Comparison of ENCODE assay signal across 18 cellular contexts in genomic region chr9:111067472-111067871, GRCh38. TPM values are rescaled to one million over a fixed set of nuclear protein-coding genes. Genes with fewer than 3 reads are reported as not detected.
DNase-seq lines count a peak whose midpoint lies in the region; ATAC-seq and TF ChIP-seq lines count a peak whose summit lies in the region.
"Had no signal": no experiment of that assay in that cellular context is flagged by ENCODE, and none has a peak within 500 bp of the region (broad histone marks: within the 10 kb centered on the region; RNA-seq: fewer than 3 reads in every experiment).

No MANE protein-coding gene starts in this region.

- H3K9ac ChIP-seq in SK-N-MC (ENCODE audit: insufficient read length) = peak overlapping the region; percentile 54
- H3K9ac ChIP-seq: parathyroid adenoma had no signal

- H3K4me1 ChIP-seq in BE2C (peaks cover 35% of the 10 kb centered on the region), left ventricle myocardium inferior (no peaks in the 10 kb centered on the region), gastrocnemius medialis (no peaks in the 10 kb centered on the region)
- H3K4me1 ChIP-seq: body of pancreas, Caco-2, parathyroid adenoma had no signal

- DNase-seq in BE2C = no peak
- DNase-seq in SK-N-MC (ENCODE audit: low read depth, low spot score) = no peak
- no peak for DNase-seq in left ventricle myocardium inferior
- DNase-seq in gastrocnemius medialis = no peak
- no peak for DNase-seq in SW 1271 (lab: John Stamatoyannopoulos, UW)
- no peak for DNase-seq in activated T-cell treated with anti-CD3 and anti-CD28 coated beads, Interleukin-2, amount 50 U/mL, for 72 hours
- DNase-seq in NCI-H2081 treated with DMSO at 0.1 percent for 48 hours (lab: John Stamatoyannopoulos, UW) = no peak
- DNase-seq: activated CD4-positive, alpha-beta T cell treated with anti-CD3 and anti-CD28 coated beads for 48 hours; activated naive CD4-positive, alpha-beta T cell treated with anti-CD3 and anti-CD28 coated beads, Interleukin-2, amount 50 U/mL, for 16 hours; Caco-2; kidney glomerular epithelial cell; NCI-H1436; SHP77 treated with DMSO at 0.1 percent for 48 hours had no signal

- H3K27me3 ChIP-seq in BE2C (no peaks in the 10 kb centered on the region), left ventricle myocardium inferior (ENCODE audit: low read depth) (peaks cover 13% of the 10 kb centered on the region), gastrocnemius medialis (no peaks in the 10 kb centered on the region)
- H3K27me3 ChIP-seq: body of pancreas had no signal

- H3K27me3 Mint-ChIP-seq in activated T-cell treated with anti-CD3 and anti-CD28 coated beads, Interleukin-2, amount 50 U/mL, for 72 hours (ENCODE audit: low read depth) = no peaks in the 10 kb centered on the region

- ATAC-seq in gastrocnemius medialis = no peak
- no peak for ATAC-seq in activated T-cell treated with anti-CD3 and anti-CD28 coated beads, Interleukin-2, amount 50 U/mL, for 72 hours (replicated peaks in 1 of 2)
- ATAC-seq in HG03039 (IDR thresholded peaks at IDR 0.05; ENCODE audit: unreplicated experiment) = no peak
- ATAC-seq: body of pancreas had no signal

- intact Hi-C loops in left ventricle myocardium inferior (cut with micrococcal nuclease) (no loop called here), gastrocnemius medialis (cut with DNase I; ENCODE audit: low total_unique reads) (no loop called here)

- H3K27ac Mint-ChIP-seq in activated T-cell treated with anti-CD3 and anti-CD28 coated beads, Interleukin-2, amount 50 U/mL, for 72 hours = no peak overlapping the region
- H3K27ac Mint-ChIP-seq: stimulated activated naive CD8-positive, alpha-beta T cell treated with anti-CD3 and anti-CD28 coated beads, Interleukin-15, Interleukin-2, amounts not matched to agents 100 ng/mL and 50 ng/mL, for 24 hours had no signal

- in situ Hi-C loops in gastrocnemius medialis (cut with MboI; ENCODE audit: low sequenced_read_pairs in 4 of 4) = loop anchor here in 2 of 4 donors (25.0 kb wide), 2 partner anchors 220 to 430 kb away; no protein-coding TSS in a partner anchor

- TF ChIP-seq CTCF in BE2C (IDR thresholded peaks at IDR 0.05; ENCODE audit: low read depth, low read length) = no peak
- TF ChIP-seq CTCF in left ventricle myocardium inferior (IDR thresholded peaks at IDR 0.05; ENCODE audit: borderline replicate concordance) = no peak
- no peak for TF ChIP-seq CTCF in gastrocnemius medialis (IDR thresholded peaks at IDR 0.05 in 4 of 5, conservative IDR thresholded peaks at IDR 0.05 in 1 of 5)

- no peak for TF ChIP-seq POLR2A in gastrocnemius medialis (IDR thresholded peaks at IDR 0.05)

- peak overlapping the region; percentile 95 for H3K27ac ChIP-seq in SK-N-MC
- peak overlapping the region; percentile 74 for H3K27ac ChIP-seq in left ventricle myocardium inferior (replicated peaks)
- H3K27ac ChIP-seq in gastrocnemius medialis = peak overlapping the region; percentile 28 to 57 (median 52)
- H3K27ac ChIP-seq: body of pancreas, parathyroid adenoma had no signal

- H3K36me3 ChIP-seq in BE2C (no peaks in the 10 kb centered on the region), SK-N-MC (ENCODE audit: insufficient read depth, low read length) (no peaks in the 10 kb centered on the region), left ventricle myocardium inferior (no peaks in the 10 kb centered on the region), gastrocnemius medialis (no peaks in the 10 kb centered on the region)

- H3K4me3 Mint-ChIP-seq in activated T-cell treated with anti-CD3 and anti-CD28 coated beads, Interleukin-2, amount 50 U/mL, for 72 hours = no peak overlapping the region
- H3K4me3 Mint-ChIP-seq: stimulated activated naive CD8-positive, alpha-beta T cell treated with anti-CD3 and anti-CD28 coated beads, Interleukin-15, Interleukin-2, amounts not matched to agents 100 ng/mL and 50 ng/mL, for 24 hours had no signal

- peaks cover 0 to 5% of the 10 kb centered on the region in 2 donors for H3K9me3 Mint-ChIP-seq in activated T-cell treated with anti-CD3 and anti-CD28 coated beads, Interleukin-2, amount 50 U/mL, for 72 hours
- H3K9me3 Mint-ChIP-seq: stimulated activated naive CD8-positive, alpha-beta T cell treated with anti-CD3 and anti-CD28 coated beads, Interleukin-15, Interleukin-2, amounts not matched to agents 100 ng/mL and 50 ng/mL, for 24 hours had no signal

- H3K4me3 ChIP-seq in BE2C (ENCODE audit: low read depth, low read length) (peak overlapping the region; percentile 23), SK-N-MC (peak overlapping the region; percentile 68), left ventricle myocardium inferior (peak overlapping the region; percentile 19), gastrocnemius medialis (no peak overlapping the region)
- H3K4me3 ChIP-seq: body of pancreas had no signal

- H3K9me3 ChIP-seq in BE2C (no peaks in the 10 kb centered on the region), SK-N-MC (ENCODE audit: low read depth, low read length) (no peaks in the 10 kb centered on the region), left ventricle myocardium inferior (replicated peaks) (no peaks in the 10 kb centered on the region), gastrocnemius medialis (no peaks in the 10 kb centered on the region)
- H3K9me3 ChIP-seq: body of pancreas, Caco-2 had no signal

- H3K4me1 Mint-ChIP-seq in activated T-cell treated with anti-CD3 and anti-CD28 coated beads, Interleukin-2, amount 50 U/mL, for 72 hours (ENCODE audit: low read depth) = no peaks in the 10 kb centered on the region

- no peaks in the 10 kb centered on the region for H3K36me3 Mint-ChIP-seq in activated T-cell treated with anti-CD3 and anti-CD28 coated beads, Interleukin-2, amount 50 U/mL, for 72 hours (ENCODE audit: insufficient read depth in 2 of 2)

RNA-seq across cellular contexts. Expression of gene LPAR1, which starts 29.2 kb away (rescaled TPM):
- 10.4 TPM for polyA plus RNA-seq in BE2C (2012; ENCODE audit: insufficient read depth, insufficient read length, low read depth)
- total RNA-seq in left ventricle myocardium inferior (12.4 TPM), gastrocnemius medialis (10 to 100 TPM in 2 of 4 donors, 1 to 10 TPM in 2; 5.5 to 20.2 (median 13.2) TPM)
- not detected for total RNA-seq in activated T-cell treated with anti-CD3 and anti-CD28 coated beads, Interleukin-2, amount 50 U/mL, for 72 hours
- total RNA-seq: G401 had no signal

Comparison
In these comparisons a context has a peak if more than half of its experiments do, and no peak if none do; other contexts are left out.
1. H3K4me3 ChIP-seq: peak in BE2C (single experiment), SK-N-MC (single experiment) and left ventricle myocardium inferior (single experiment); none in gastrocnemius medialis (0 of 4).
2. RNA of gene LPAR1, which starts 29.2 kb away (total RNA-seq): 5.5 to 20.2 TPM in gastrocnemius medialis and 12.4 TPM in left ventricle myocardium inferior (single experiment); not detected in activated T-cell treated with anti-CD3 and anti-CD28 coated beads, Interleukin-2, amount 50 U/mL, for 72 hours; every median in the first group is over 4 times any median in the second.
3. Peak in every context shown above with its lines, with median percentiles within 50 percentile points of each other: H3K27ac ChIP-seq.